10 cellular contexts compared by ENCODE assay signal in genomic region chr1:204829133-204829532, GRCh38. TPM values are rescaled to one million over a fixed set of nuclear protein-coding genes. Genes with fewer than 3 reads are reported as not detected.
A peak's percentile ranks its signal among the peaks of the same experiment; 100 is the strongest.
DNase-seq lines count a peak whose midpoint lies in the region; ATAC-seq and TF ChIP-seq lines count a peak whose summit lies in the region.
"Had no signal": no experiment of that assay in that cellular context is flagged by ENCODE, and none has a peak within 500 bp of the region (broad histone marks: within the 10 kb centered on the region; RNA-seq: fewer than 3 reads in every experiment).

No MANE protein-coding gene starts in this region.

- no peaks in the 10 kb centered on the region for H3K36me3 Mint-ChIP-seq in activated naive CD8-positive, alpha-beta T cell treated with anti-CD3 and anti-CD28 coated beads, Interleukin-2, amount 10 ng/mL, durations not matched to agents 7 days and 5 days
- no peaks in the 10 kb centered on the region for H3K36me3 Mint-ChIP-seq in stimulated activated memory B cell treated with anti-CD40 and anti-IgM and Interleukin-4, amounts not matched to agents 10 μg/mL and 1 μg/mL and 100 μg/mL, for 72 hours

- no peak for TF ChIP-seq CTCF in mucosa of descending colon (IDR thresholded peaks at IDR 0.05)

- no peak overlapping the region for H3K9ac ChIP-seq in iPS-20b (ENCODE audit: low read depth, low read length)

- H3K9me3 ChIP-seq in iPS-20b (ENCODE audit: insufficient read depth, low read depth, low read length) (no peaks in the 10 kb centered on the region), mucosa of descending colon (no peaks in the 10 kb centered on the region)

- peaks cover 46% of the 10 kb centered on the region for H3K27me3 Mint-ChIP-seq in activated naive CD8-positive, alpha-beta T cell treated with anti-CD3 and anti-CD28 coated beads, Interleukin-2, amount 10 ng/mL, durations not matched to agents 7 days and 5 days
- H3K27me3 Mint-ChIP-seq in stimulated activated memory B cell treated with anti-CD40 and anti-IgM and Interleukin-4, amounts not matched to agents 10 μg/mL and 1 μg/mL and 100 μg/mL, for 72 hours: peaks cover 52% of the 10 kb centered on the region

- H3K4me3 Mint-ChIP-seq in activated naive CD8-positive, alpha-beta T cell treated with anti-CD3 and anti-CD28 coated beads, Interleukin-2, amount 10 ng/mL, durations not matched to agents 7 days and 5 days: peak overlapping the region; percentile 78
- H3K4me3 Mint-ChIP-seq in stimulated activated memory B cell treated with anti-CD40 and anti-IgM and Interleukin-4, amounts not matched to agents 10 μg/mL and 1 μg/mL and 100 μg/mL, for 72 hours: peak overlapping the region; percentile 78

- ATAC-seq in activated naive CD8-positive, alpha-beta T cell treated with anti-CD3 and anti-CD28 coated beads, Interleukin-2, amount 10 ng/mL, durations not matched to agents 7 days and 5 days (ENCODE audit: low read depth): no peak
- no peak for ATAC-seq in stimulated activated memory B cell treated with anti-CD40 and anti-IgM and Interleukin-4, amounts not matched to agents 10 μg/mL and 1 μg/mL and 100 μg/mL, for 72 hours
- ATAC-seq in mucosa of descending colon (no peak), HG02938 (IDR thresholded peaks at IDR 0.05; ENCODE audit: unreplicated experiment) (no peak), HG03469 (IDR thresholded peaks at IDR 0.05; ENCODE audit: unreplicated experiment) (no peak)

- DNase-seq in DMS53 (lab: John Stamatoyannopoulos, UW) (peak; percentile 69), DMS53 treated with DMSO at 0.1 percent for 48 hours (lab: John Stamatoyannopoulos, UW; ENCODE audit: unreplicated experiment) (no peak), mucosa of descending colon (no peak)
- no peak for DNase-seq in activated naive CD8-positive, alpha-beta T cell treated with anti-CD3 and anti-CD28 coated beads, Interleukin-2, amount 10 ng/mL, durations not matched to agents 7 days and 5 days
- DNase-seq: IMR-90, T-helper 9 cell had no signal

- peaks cover 48% of the 10 kb centered on the region for H3K27me3 ChIP-seq in iPS-20b (ENCODE audit: insufficient read depth, low read length)

- H3K36me3 ChIP-seq in iPS-20b (ENCODE audit: insufficient read depth, low read depth, low read length) (no peaks in the 10 kb centered on the region), mucosa of descending colon (ENCODE audit: low read depth) (no peaks in the 10 kb centered on the region)

- no peak overlapping the region for H3K27ac ChIP-seq in iPS-20b (ENCODE audit: low read length)

- H3K4me1 ChIP-seq in iPS-20b (ENCODE audit: insufficient read depth, low read length): peaks cover 13% of the 10 kb centered on the region
- H3K4me1 ChIP-seq in mucosa of descending colon (ENCODE audit: low read depth): no peaks in the 10 kb centered on the region

- no peak overlapping the region for H3K27ac Mint-ChIP-seq in activated naive CD8-positive, alpha-beta T cell treated with anti-CD3 and anti-CD28 coated beads, Interleukin-2, amount 10 ng/mL, durations not matched to agents 7 days and 5 days
- H3K27ac Mint-ChIP-seq in stimulated activated memory B cell treated with anti-CD40 and anti-IgM and Interleukin-4, amounts not matched to agents 10 μg/mL and 1 μg/mL and 100 μg/mL, for 72 hours: no peak overlapping the region

- POLR2A ChIA-PET in activated naive CD8-positive, alpha-beta T cell treated with anti-CD3 and anti-CD28 coated beads, Interleukin-2, amount 10 ng/mL, durations not matched to agents 7 days and 5 days (lab: Charles Lee): no interaction called here

- no peaks in the 10 kb centered on the region for H3K9me3 Mint-ChIP-seq in activated naive CD8-positive, alpha-beta T cell treated with anti-CD3 and anti-CD28 coated beads, Interleukin-2, amount 10 ng/mL, durations not matched to agents 7 days and 5 days
- no peaks in the 10 kb centered on the region for H3K9me3 Mint-ChIP-seq in stimulated activated memory B cell treated with anti-CD40 and anti-IgM and Interleukin-4, amounts not matched to agents 10 μg/mL and 1 μg/mL and 100 μg/mL, for 72 hours

- peaks cover 8% of the 10 kb centered on the region for H3K4me1 Mint-ChIP-seq in activated naive CD8-positive, alpha-beta T cell treated with anti-CD3 and anti-CD28 coated beads, Interleukin-2, amount 10 ng/mL, durations not matched to agents 7 days and 5 days
- peaks cover 9% of the 10 kb centered on the region for H3K4me1 Mint-ChIP-seq in stimulated activated memory B cell treated with anti-CD40 and anti-IgM and Interleukin-4, amounts not matched to agents 10 μg/mL and 1 μg/mL and 100 μg/mL, for 72 hours

- H3K4me3 ChIP-seq in iPS-20b (ENCODE audit: low read length) (peak overlapping the region; percentile 77), mucosa of descending colon (no peak overlapping the region)

- intact Hi-C loops in mucosa of descending colon (cut with DNase I, micrococcal nuclease): no loop called here

RNA-seq across cellular contexts. Expression of gene NFASC, which starts 41.5 kb away (rescaled TPM):
- total RNA-seq in activated naive CD8-positive, alpha-beta T cell treated with anti-CD3 and anti-CD28 coated beads, Interleukin-2, amount 10 ng/mL, durations not matched to agents 7 days and 5 days: under 1 TPM; 0.14 to 0.31 TPM
- total RNA-seq in mucosa of descending colon: 10 to 100 TPM; 12.3 to 27.6 (median 22.7) TPM

Comparison
In these comparisons a context has a peak if more than half of its experiments do, and no peak if none do; other contexts are left out.
1. RNA of gene NFASC, which starts 41.5 kb away (total RNA-seq): 12.3 to 27.6 TPM in mucosa of descending colon; 0.14 to 0.31 TPM in activated naive CD8-positive, alpha-beta T cell treated with anti-CD3 and anti-CD28 coated beads, Interleukin-2, amount 10 ng/mL, durations not matched to agents 7 days and 5 days; every median in the first group is over 10 times any median in the second.